ENCODE assay signal across 8 cellular contexts in the genomic region with DNA sequence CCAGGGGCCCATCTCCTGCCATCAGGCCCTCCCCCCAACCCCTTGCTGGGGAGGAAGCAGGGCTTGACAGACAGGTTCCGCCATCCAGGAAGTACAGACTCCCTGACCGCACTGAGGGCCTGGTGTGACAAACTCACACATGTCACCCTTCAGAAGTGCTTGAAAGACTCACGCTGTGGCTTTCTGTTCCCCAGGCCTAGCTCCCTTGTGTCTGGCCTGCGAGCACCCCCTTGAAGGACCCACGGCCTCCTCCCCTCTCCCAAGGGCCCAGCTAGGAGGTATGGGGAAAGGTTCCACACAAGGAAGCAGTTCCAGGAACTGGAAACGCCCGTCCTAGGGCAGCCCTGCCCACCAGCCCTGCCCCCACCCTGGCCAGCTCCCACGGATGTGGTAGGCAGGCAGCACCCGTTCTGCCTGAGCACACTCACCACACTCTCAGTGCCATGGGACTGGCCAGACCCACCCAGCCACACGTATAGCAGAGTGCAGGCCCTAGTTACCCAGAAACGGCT. TPM values are rescaled to one million over a fixed set of nuclear protein-coding genes. Genes with fewer than 3 reads are reported as not detected.
DNase-seq lines count a peak whose midpoint lies in the region; ATAC-seq and TF ChIP-seq lines count a peak whose summit lies in the region.

No MANE protein-coding gene starts in this region.

- peaks cover 0 to 69% (median 29%) of the 10 kb centered on the region in 9 donors for H3K4me1 ChIP-seq in heart right ventricle

- no peaks in the 10 kb centered on the region for H3K27me3 ChIP-seq in heart right ventricle

- no peak for TF ChIP-seq CTCF in GM10248 (IDR thresholded peaks at IDR 0.05; ENCODE audit: control extremely low read depth, extremely low read depth, low read depth, missing control alignments)
- no peak for TF ChIP-seq CTCF in heart right ventricle (IDR thresholded peaks at IDR 0.05)

- POLR2A ChIA-PET in GM10248 (lab: Yijun Ruan, JAX) = interaction anchor here (1.1 to 1.8 kb wide), 3 partner anchors 21 to 25 kb away, joined by 3 to 9 read pairs (median 3); no protein-coding TSS in a partner anchor

- no peaks in the 10 kb centered on the region for H3K9me3 ChIP-seq in heart right ventricle

- peak; percentile 88 for DNase-seq in GM10248 (ENCODE audit: extremely low spot score)
- peak; percentile 76 for DNase-seq in H4 (ENCODE audit: low spot score)
- DNase-seq in MV-4-11 (lab: John Stamatoyannopoulos, UW) = peak; percentile 98
- DNase-seq in activated CD8-positive, alpha-beta memory T cell treated with anti-CD3 and anti-CD28 coated beads, Interleukin-2, amount 50 U/mL, for 24 hours (ENCODE audit: extremely low read depth) = peak; percentile 54
- peak in 1 of 2 donors; percentile 59 for DNase-seq in heart right ventricle
- DNase-seq in stimulated activated CD4-positive, alpha-beta T cell treated with anti-CD3 and anti-CD28 coated beads, Interleukin-12 subunit alpha, Interleukin-12 subunit beta, amount 100 ng/mL, for 4 hours = peak; percentile 54
- no peak for DNase-seq in NCI-H2081 (lab: John Stamatoyannopoulos, UW)
- no peak for DNase-seq in OCI-M2 (lab: John Stamatoyannopoulos, UW; ENCODE audit: unreplicated experiment)

- 45 to 52% methylated on average over 11 of the region's 11 CpGs for WGBS in heart right ventricle, 2 donors

- H3K4me3 ChIP-seq in heart right ventricle = no peak overlapping the region

- peak overlapping the region in 7 of 10 donors; percentile 22 to 92 (median 51) for H3K27ac ChIP-seq in heart right ventricle

- peaks cover 0 to 39% (median under 1%) of the 10 kb centered on the region in 9 donors for H3K36me3 ChIP-seq in heart right ventricle

- intact Hi-C loops in heart right ventricle (cut with DNase I) = no loop called here

- CTCF ChIA-PET in GM10248 (lab: Yijun Ruan, JAX) = interaction anchor here (0.6 to 2.2 kb wide), 6 partner anchors 9 to 141 kb away, joined by 3 to 9 read pairs (median 6); no protein-coding TSS in a partner anchor

- ATAC-seq in heart right ventricle = peak; percentile 50 to 68 (median 54)

RNA-seq across cellular contexts. Expression of gene SLC2A1, which starts 26.7 kb away (rescaled TPM):
- 372 and 398 TPM in 2 replicates for total RNA-seq in H4 (2014; rRNA removed; shearing (Covaris generic))
- 10 to 100 TPM in 9 of 10 donors, 1 to 10 TPM in 1; 8.2 to 63.7 (median 28.9) TPM for total RNA-seq in heart right ventricle
- 10 to 100 TPM in 1 of 2 donors, 1 to 10 TPM in 1; 6.7 to 98.7 TPM for polyA plus RNA-seq in heart right ventricle

Comparison
In these comparisons a context has a peak if more than half of its experiments do, and no peak if none do; other contexts are left out.
1. DNase-seq: peak in GM10248 (single experiment), H4 (single experiment), MV-4-11 (single experiment), activated CD8-positive, alpha-beta memory T cell treated with anti-CD3 and anti-CD28 coated beads, Interleukin-2, amount 50 U/mL, for 24 hours (single experiment) and stimulated activated CD4-positive, alpha-beta T cell treated with anti-CD3 and anti-CD28 coated beads, Interleukin-12 subunit alpha, Interleukin-12 subunit beta, amount 100 ng/mL, for 4 hours (single experiment); none in NCI-H2081 (0 of 2) and OCI-M2 (single experiment).